18 cellular contexts compared by ENCODE assay signal in the genomic region with DNA sequence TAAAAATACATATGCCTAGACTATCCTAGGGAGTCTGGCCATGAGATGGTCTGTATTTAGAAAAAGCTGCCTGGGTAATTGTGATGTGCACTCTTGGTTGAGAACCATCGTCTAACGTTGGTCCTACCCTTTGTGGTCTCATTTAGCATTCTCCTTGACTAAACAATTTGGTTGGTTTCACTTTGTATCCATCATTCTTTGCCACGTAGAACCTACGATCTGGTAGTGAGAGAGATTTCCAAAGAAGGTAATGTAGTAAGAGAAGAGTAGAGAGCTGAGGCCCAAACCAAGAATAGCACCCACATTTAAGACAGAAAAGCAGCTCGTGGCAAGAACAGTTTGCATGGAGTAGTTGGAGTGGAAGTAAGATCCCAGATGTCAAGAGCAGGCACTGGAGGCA.
A peak's percentile ranks its signal among the peaks of the same experiment; 100 is the strongest.
DNase-seq lines count a peak whose midpoint lies in the region; ATAC-seq and TF ChIP-seq lines count a peak whose summit lies in the region.
"Had no signal": no experiment of that assay in that cellular context is flagged by ENCODE, and none has a peak within 500 bp of the region (broad histone marks: within the 10 kb centered on the region; RNA-seq: fewer than 3 reads in every experiment).

No MANE protein-coding gene starts in this region.

- no peaks in the 10 kb centered on the region for H3K36me3 ChIP-seq in CD8-positive, alpha-beta T cell (ENCODE audit: insufficient read depth, low read length)
- no peaks in the 10 kb centered on the region for H3K36me3 ChIP-seq in endocrine pancreas (ENCODE audit: control insufficient read depth, insufficient read depth, low read length)
- H3K36me3 ChIP-seq: BLaER1 treated with 17β-estradiol and CSF1 and Interleukin-3, amounts not matched to agents 10 nM and 100 nM had no signal

- POLR2A ChIA-PET in CD8-positive, alpha-beta T cell (lab: Charles Lee): interaction anchor here (1.7 kb wide), 1 partner anchor 9 kb away, joined by 8 read pairs; no protein-coding TSS in a partner anchor

- H3K9me3 Mint-ChIP-seq in T-helper 2 cell treated with Interferon-gamma antibody and Interleukin-4, amounts not matched to agents 5 μg/mL and 100 μg/mL, for 36 hours: peaks cover 8% of the 10 kb centered on the region
- H3K9me3 Mint-ChIP-seq in CD8-positive, alpha-beta T cell: no peaks in the 10 kb centered on the region

- H3K9me3 ChIP-seq in CD8-positive, alpha-beta T cell (ENCODE audit: low read length): no peaks in the 10 kb centered on the region
- H3K9me3 ChIP-seq in T-helper 17 cell (ENCODE audit: control insufficient read depth, low read length, poor library complexity, severe bottlenecking) (no peaks in the 10 kb centered on the region), endocrine pancreas (ENCODE audit: control insufficient read depth, low read length) (no peaks in the 10 kb centered on the region)
- H3K9me3 ChIP-seq: BLaER1 treated with 17β-estradiol and CSF1 and Interleukin-3, amounts not matched to agents 10 nM and 100 nM had no signal

- no peaks in the 10 kb centered on the region for H3K4me1 ChIP-seq in CD8-positive, alpha-beta T cell (ENCODE audit: insufficient read depth, low read length)
- no peaks in the 10 kb centered on the region for H3K4me1 ChIP-seq in endocrine pancreas (ENCODE audit: control insufficient read depth, insufficient read depth, low read length)
- H3K4me1 ChIP-seq: BLaER1 treated with 17β-estradiol and CSF1 and Interleukin-3, amounts not matched to agents 10 nM and 100 nM had no signal

- no peaks in the 10 kb centered on the region for H3K27me3 Mint-ChIP-seq in T-helper 2 cell treated with Interferon-gamma antibody and Interleukin-4, amounts not matched to agents 5 μg/mL and 100 μg/mL, for 36 hours (ENCODE audit: low read depth)
- no peaks in the 10 kb centered on the region for H3K27me3 Mint-ChIP-seq in CD8-positive, alpha-beta T cell (ENCODE audit: low read depth)
- H3K27me3 Mint-ChIP-seq in T-helper 17 cell: no peaks in the 10 kb centered on the region

- no peak overlapping the region for H3K27ac ChIP-seq in CD8-positive, alpha-beta T cell (ENCODE audit: low read depth, low read length)
- H3K27ac ChIP-seq: BLaER1 treated with 17β-estradiol and CSF1 and Interleukin-3, amounts not matched to agents 10 nM and 100 nM; HL-60 had no signal

- no peaks in the 10 kb centered on the region for H3K27me3 ChIP-seq in CD8-positive, alpha-beta T cell (ENCODE audit: insufficient read depth, low read length)
- H3K27me3 ChIP-seq in endocrine pancreas (ENCODE audit: control insufficient read depth, insufficient read depth, low read length): no peaks in the 10 kb centered on the region
- H3K27me3 ChIP-seq: BLaER1 treated with 17β-estradiol and CSF1 and Interleukin-3, amounts not matched to agents 10 nM and 100 nM had no signal

- H3K4me1 Mint-ChIP-seq in T-helper 2 cell treated with Interferon-gamma antibody and Interleukin-4, amounts not matched to agents 5 μg/mL and 100 μg/mL, for 36 hours (ENCODE audit: low read depth): peaks cover 27% of the 10 kb centered on the region
- H3K4me1 Mint-ChIP-seq in CD8-positive, alpha-beta T cell (ENCODE audit: low read depth): peaks cover 12% of the 10 kb centered on the region
- H3K4me1 Mint-ChIP-seq in T-helper 17 cell: peaks cover 5% of the 10 kb centered on the region

- DNase-seq in T-helper 2 cell treated with Interferon-gamma antibody and Interleukin-4, amounts not matched to agents 5 μg/mL and 100 μg/mL, for 36 hours (ENCODE audit: low spot score): no peak
- DNase-seq in T-helper 2 cell (no peak), T-helper 17 cell (no peak), mesenteric fat pad (ENCODE audit: low spot score) (no peak)
- DNase-seq in CD8-positive, alpha-beta T cell: no peak
- DNase-seq: COR-L47, DMS153, NCI-H1048, NCI-H146, NCI-H69, PC-3 had no signal

- ATAC-seq in CD8-positive, alpha-beta T cell: no peak
- ATAC-seq in T-helper 17 cell (no peak), HG02870 (IDR thresholded peaks at IDR 0.05; ENCODE audit: unreplicated experiment) (no peak), GM18505 (IDR thresholded peaks at IDR 0.05; ENCODE audit: unreplicated experiment) (no peak)
- ATAC-seq: HCT116, K562, PC-3 had no signal

- peak overlapping the region; percentile 64 for H3K27ac Mint-ChIP-seq in T-helper 2 cell treated with Interferon-gamma antibody and Interleukin-4, amounts not matched to agents 5 μg/mL and 100 μg/mL, for 36 hours
- H3K27ac Mint-ChIP-seq in CD8-positive, alpha-beta T cell: no peak overlapping the region
- H3K27ac Mint-ChIP-seq in T-helper 17 cell: peak overlapping the region; percentile 29

- no peak for TF ChIP-seq POLR2A in GM18505 (IDR thresholded peaks at IDR 0.05; ENCODE audit: borderline replicate concordance, extremely low read depth, insufficient read depth, insufficient read length)

- CTCF ChIA-PET in CD8-positive, alpha-beta T cell (lab: Charles Lee): interaction anchor here (1.3 to 1.8 kb wide), 3 partner anchors 9 to 12 kb away, joined by 3 to 4 read pairs (median 4); no protein-coding TSS in a partner anchor

- intact Hi-C loops in CD8-positive, alpha-beta T cell (cut with DNase I, micrococcal nuclease): no loop called here

- no peak overlapping the region for H3K4me3 ChIP-seq in CD8-positive, alpha-beta T cell (ENCODE audit: low read depth, low read length)
- H3K4me3 ChIP-seq in endocrine pancreas (ENCODE audit: control insufficient read depth, insufficient read depth, low read length): peak overlapping the region; percentile 72
- H3K4me3 ChIP-seq: BLaER1 treated with 17β-estradiol and CSF1 and Interleukin-3, amounts not matched to agents 10 nM and 100 nM; K562 had no signal

- TF ChIP-seq CTCF in CD8-positive, alpha-beta T cell (IDR thresholded peaks at IDR 0.05): no peak

- peak overlapping the region; percentile 7 for H3K4me3 Mint-ChIP-seq in T-helper 2 cell treated with Interferon-gamma antibody and Interleukin-4, amounts not matched to agents 5 μg/mL and 100 μg/mL, for 36 hours
- H3K4me3 Mint-ChIP-seq in CD8-positive, alpha-beta T cell: peak overlapping the region; percentile 1
- H3K4me3 Mint-ChIP-seq in T-helper 17 cell: peak overlapping the region; percentile 1

- no peak overlapping the region for H3K9ac ChIP-seq in endocrine pancreas (ENCODE audit: control insufficient read depth, insufficient read depth, low read length)
- H3K9ac ChIP-seq: BLaER1 treated with 17β-estradiol and CSF1 and Interleukin-3, amounts not matched to agents 10 nM and 100 nM had no signal

- H3K36me3 Mint-ChIP-seq in T-helper 2 cell treated with Interferon-gamma antibody and Interleukin-4, amounts not matched to agents 5 μg/mL and 100 μg/mL, for 36 hours (ENCODE audit: low read depth): peaks cover 9% of the 10 kb centered on the region
- H3K36me3 Mint-ChIP-seq in CD8-positive, alpha-beta T cell: no peaks in the 10 kb centered on the region
- H3K36me3 Mint-ChIP-seq in T-helper 17 cell (ENCODE audit: low read depth): no peaks in the 10 kb centered on the region
